In genomic region chr11:118291453-118291852, GRCh38 we compare ENCODE assay signal across 17 cellular contexts. TPM values are rescaled to one million over a fixed set of nuclear protein-coding genes. Genes with fewer than 3 reads are reported as not detected.
DNase-seq lines count a peak whose midpoint lies in the region; ATAC-seq and TF ChIP-seq lines count a peak whose summit lies in the region.
"Had no signal": no experiment of that assay in that cellular context is flagged by ENCODE, and none has a peak within 500 bp of the region (broad histone marks: within the 10 kb centered on the region; RNA-seq: fewer than 3 reads in every experiment).

No MANE protein-coding gene starts in this region.

- H3K9me3 Mint-ChIP-seq in Calu3 (ENCODE audit: low read depth, unreplicated experiment): no peaks in the 10 kb centered on the region

- CTCF ChIA-PET in Calu3 (lab: Charles Lee): interaction anchor here (0.9 to 2.1 kb wide), 4 partner anchors 27 to 96 kb away, joined by 3 to 20 read pairs (median 3); partner anchors contain the start of genes MPZL2 and MPZL3
- CTCF ChIA-PET in OCI-LY7 (lab: Charles Lee; ENCODE audit: unreplicated experiment): interaction anchor here (1.1 to 1.4 kb wide), 2 partner anchors 40 to 93 kb away, joined by 3 to 5 read pairs; partner anchors contain the start of gene MPZL3

- H3K79me2 ChIP-seq in OCI-LY7 (ENCODE audit: insufficient read depth, low read depth, low read length): no peaks in the 10 kb centered on the region
- no peaks in the 10 kb centered on the region for H3K79me2 ChIP-seq in Karpas-422 (ENCODE audit: low read length)
- no peaks in the 10 kb centered on the region for H3K79me2 ChIP-seq in osteoblast (ENCODE audit: insufficient read depth, low read length)

- H4K20me1 ChIP-seq in OCI-LY7 (ENCODE audit: insufficient read depth, low read length) (no peaks in the 10 kb centered on the region), Karpas-422 (ENCODE audit: insufficient read depth, low read depth, low read length) (no peaks in the 10 kb centered on the region), osteoblast (ENCODE audit: insufficient read depth, low read length) (no peaks in the 10 kb centered on the region)

- peak overlapping the region; percentile 52; the same call in 1 of the 2 replicates for H2AFZ ChIP-seq in OCI-LY7 (ENCODE audit: low read length)
- no peak overlapping the region for H2AFZ ChIP-seq in Karpas-422 (ENCODE audit: low read length)
- H2AFZ ChIP-seq in osteoblast (ENCODE audit: low read length): no peak overlapping the region

- ATAC-seq in mucosa of descending colon (peak; percentile 14), GM21529 (IDR thresholded peaks at IDR 0.05; ENCODE audit: unreplicated experiment) (no peak)

- DNase-seq in Calu3 (no peak), OCI-LY7 (ENCODE audit: low spot score) (no peak), epithelial cell of prostate (ENCODE audit: low read depth, low spot score) (peak; percentile 64), mucosa of descending colon (no peak), Karpas-422 (no peak), osteoblast (ENCODE audit: insufficient read length, low spot score, missing footprints) (no peak)
- DNase-seq: activated naive CD8-positive, alpha-beta T cell treated with anti-CD3 and anti-CD28 coated beads, Interleukin-2, amount 10 ng/mL, durations not matched to agents 7 days and 5 days; DND-41; left ventricle myocardium superior; NCI-H1092 treated with DMSO at 0.1 percent for 48 hours; NCI-H2171 treated with DMSO at 0.1 percent for 48 hours had no signal

- H3K9ac ChIP-seq in Karpas-422 (ENCODE audit: low read length): no peak overlapping the region

- H3K36me3 Mint-ChIP-seq in Calu3 (ENCODE audit: insufficient read depth, unreplicated experiment): no peaks in the 10 kb centered on the region
- H3K36me3 Mint-ChIP-seq: brain; CD8-positive, alpha-beta memory T cell had no signal

- intact Hi-C loops in Calu3 (cut with micrococcal nuclease; ENCODE audit: unreplicated experiment): loop anchor here (1.0 to 10.0 kb wide), 4 partner anchors 27 to 193 kb away; partner anchors contain the start of gene MPZL2
- intact Hi-C loops in OCI-LY7 (cut with micrococcal nuclease; ENCODE audit: unreplicated experiment): no loop called here
- intact Hi-C loops in mucosa of descending colon (cut with DNase I, micrococcal nuclease): loop anchor here in 1 of 2 donors (5.0 kb wide), 1 partner anchor 94 kb away; no protein-coding TSS in a partner anchor

- H3K9me2 ChIP-seq in OCI-LY7 (ENCODE audit: insufficient read depth, low read length) (no peaks in the 10 kb centered on the region), Karpas-422 (replicated peaks; ENCODE audit: insufficient read depth, low read length) (no peaks in the 10 kb centered on the region)

- H3K27me3 ChIP-seq in Karpas-422 (ENCODE audit: low read length) (no peaks in the 10 kb centered on the region), osteoblast (ENCODE audit: insufficient read depth, low read length) (peaks cover 11% of the 10 kb centered on the region)

- H3K4me3 Mint-ChIP-seq in Calu3 (ENCODE audit: low read depth, unreplicated experiment): peak overlapping the region; percentile 44
- H3K4me3 Mint-ChIP-seq: activated naive CD8-positive, alpha-beta T cell treated with anti-CD3 and anti-CD28 coated beads, Interleukin-2, amount 10 ng/mL, durations not matched to agents 7 days and 5 days; activated T-helper 1 cell treated with anti-CD3 and anti-CD28 coated beads, Interleukin-12 subunit alpha, Interleukin-12 subunit beta, Interleukin-2, Interleukin-4 antibody, amounts not matched to agents 30 ng/mL and 10 ng/mL and 1 ng/mL, durations not matched to agents 14 hours and 24 hours and 36 hours; brain; CD8-positive, alpha-beta memory T cell had no signal

- H3K36me3 ChIP-seq in OCI-LY7 (ENCODE audit: insufficient read depth, low read length): no peaks in the 10 kb centered on the region
- H3K36me3 ChIP-seq in mucosa of descending colon (ENCODE audit: low read depth): no peaks in the 10 kb centered on the region
- H3K36me3 ChIP-seq in Karpas-422 (ENCODE audit: insufficient read depth, low read length): no peaks in the 10 kb centered on the region
- no peaks in the 10 kb centered on the region for H3K36me3 ChIP-seq in osteoblast (ENCODE audit: insufficient read depth, low read length)

- H3K27me3 Mint-ChIP-seq in Calu3 (ENCODE audit: unreplicated experiment): no peaks in the 10 kb centered on the region
- H3K27me3 Mint-ChIP-seq: CD8-positive, alpha-beta memory T cell had no signal

- POLR2A ChIA-PET in OCI-LY7 (lab: Charles Lee): interaction anchor here (0.6 kb wide), 1 partner anchor 60 kb away, joined by 3 read pairs; no protein-coding TSS in a partner anchor

- peak overlapping the region; percentile 30 for H3K27ac Mint-ChIP-seq in Calu3 (ENCODE audit: unreplicated experiment)
- H3K27ac Mint-ChIP-seq: brain had no signal

- TF ChIP-seq CTCF in Calu3 (IDR thresholded peaks at IDR 0.05; ENCODE audit: unreplicated experiment) (peak; percentile 7), OCI-LY7 (conservative IDR thresholded peaks at IDR 0.05; ENCODE audit: low read length) (no peak), mucosa of descending colon (IDR thresholded peaks at IDR 0.05) (no peak), osteoblast (IDR thresholded peaks at IDR 0.05; ENCODE audit: extremely low read depth, low read depth, low read length) (no peak)

- H3K4me1 Mint-ChIP-seq in Calu3 (ENCODE audit: low read depth, unreplicated experiment): peaks cover 38% of the 10 kb centered on the region
- H3K4me1 Mint-ChIP-seq: brain had no signal

- H3K4me1 ChIP-seq in OCI-LY7 (ENCODE audit: insufficient read depth, low read length, poor library complexity, severe bottlenecking) (peaks cover 6% of the 10 kb centered on the region), mucosa of descending colon (ENCODE audit: low read depth) (peaks cover 6% of the 10 kb centered on the region), Karpas-422 (ENCODE audit: low read length) (peaks cover 14% of the 10 kb centered on the region), osteoblast (ENCODE audit: insufficient read depth, low read length) (peaks cover 7% of the 10 kb centered on the region)

- no peak overlapping the region for H3K4me3 ChIP-seq in OCI-LY7 (ENCODE audit: low read depth, low read length, poor library complexity, severe bottlenecking)
- H3K4me3 ChIP-seq in mucosa of descending colon: no peak overlapping the region
- H3K4me3 ChIP-seq in Karpas-422 (ENCODE audit: low read length): no peak overlapping the region
- no peak overlapping the region for H3K4me3 ChIP-seq in osteoblast (ENCODE audit: insufficient read depth, low read length)
- H3K4me3 ChIP-seq: coronary artery had no signal

- no TSS peak for BruUV-seq in Calu3 (replicated peaks; lab: Mats Ljungman, UMichigan)
- no TSS peak for BruUV-seq in OCI-LY7 (replicated peaks; lab: Mats Ljungman, UMichigan)

- H3K27ac ChIP-seq in OCI-LY7 (ENCODE audit: low read depth, low read length, poor library complexity, severe bottlenecking) (no peak overlapping the region), epithelial cell of prostate (peak overlapping the region; percentile 67), Karpas-422 (ENCODE audit: low read length) (no peak overlapping the region), osteoblast (ENCODE audit: low read depth, low read length) (no peak overlapping the region)
- H3K27ac ChIP-seq: coronary artery had no signal

- H3K9me3 ChIP-seq in OCI-LY7 (ENCODE audit: low read length) (0 out of 2 replicates have a peak, but pooled peaks cover 3% of the 10 kb centered on the region), mucosa of descending colon (no peaks in the 10 kb centered on the region), Karpas-422 (ENCODE audit: low read length) (no peaks in the 10 kb centered on the region), osteoblast (ENCODE audit: low read depth, low read length) (no peaks in the 10 kb centered on the region)

- no peak overlapping the region for H3K4me2 ChIP-seq in OCI-LY7 (ENCODE audit: low read length)
- no peak overlapping the region for H3K4me2 ChIP-seq in Karpas-422 (ENCODE audit: low read depth, low read length, poor library complexity, severe bottlenecking)
- H3K4me2 ChIP-seq in osteoblast (ENCODE audit: insufficient read depth, low read length): no peak overlapping the region

RNA-seq across cellular contexts. Expression of gene CD3E, which starts 13.1 kb away (rescaled TPM):
- not detected in 2 replicates for total RNA-seq in Calu3 (2022)
- not detected in 2 replicates for total RNA-seq in OCI-LY7 (2014; rRNA removed; shearing (Covaris generic))
- 1.7 and 2.0 TPM in 2 replicates for total RNA-seq in OCI-LY7 (2022)
- 1 to 10 TPM; 6.3 to 9.7 (median 9.7) TPM for total RNA-seq in mucosa of descending colon
- 0.32 and 1.3 TPM in 2 replicates for total RNA-seq in Karpas-422 (2014; rRNA removed; shearing (Covaris generic); ENCODE audit: low replicate concordance)
- total RNA-seq in osteoblast: not detected in 2 replicates
- total RNA-seq: RPMI7951 had no signal

RNA-seq across cellular contexts. Expression of gene MPZL2, which starts 27.4 kb away (rescaled TPM):
- total RNA-seq in Calu3 (2022): 69.6 and 81.7 TPM in 2 replicates
- not detected in 2 replicates for total RNA-seq in OCI-LY7 (2014; rRNA removed; shearing (Covaris generic))
- not detected in 2 replicates for total RNA-seq in OCI-LY7 (2022)
- total RNA-seq in mucosa of descending colon: 10 to 100 TPM; 34.4 to 83.1 (median 72.4) TPM
- not detected in 2 replicates for total RNA-seq in Karpas-422 (2014; rRNA removed; shearing (Covaris generic); ENCODE audit: low replicate concordance)
- total RNA-seq in osteoblast: not detected in 2 replicates

RNA-seq across cellular contexts. Expression of gene MPZL3, which starts 39.3 kb away (rescaled TPM):
- total RNA-seq in Calu3 (2022): 5.9 and 6.9 TPM in 2 replicates
- 1.9 and 2.2 TPM in 2 replicates for total RNA-seq in OCI-LY7 (2014; rRNA removed; shearing (Covaris generic))
- total RNA-seq in OCI-LY7 (2022): 5.8 and 6.9 TPM in 2 replicates
- total RNA-seq in mucosa of descending colon: 10 to 100 TPM in 1 of 3 donors, 1 to 10 TPM in 2; 4.9 to 19.6 (median 9.0) TPM
- total RNA-seq in Karpas-422 (2014; rRNA removed; shearing (Covaris generic); ENCODE audit: low replicate concordance): 2.7 and 7.0 TPM in 2 replicates
- total RNA-seq in osteoblast: 1.5 and 1.8 TPM in 2 replicates

RNA-seq across cellular contexts. Expression of gene CD3D, which starts 51.1 kb away (rescaled TPM):
- total RNA-seq in Calu3 (2022): not detected in 2 replicates
- not detected in 2 replicates for total RNA-seq in OCI-LY7 (2014; rRNA removed; shearing (Covaris generic))
- not detected in 2 replicates for total RNA-seq in OCI-LY7 (2022)
- 1 to 10 TPM; 4.9 to 8.1 (median 7.7) TPM for total RNA-seq in mucosa of descending colon
- 3.7 and 5.7 TPM in 2 replicates for total RNA-seq in Karpas-422 (2014; rRNA removed; shearing (Covaris generic); ENCODE audit: low replicate concordance)
- total RNA-seq in osteoblast: not detected in 2 replicates
- total RNA-seq: RPMI7951 had no signal

RNA-seq across cellular contexts. Expression of gene CD3G, which starts 52.7 kb away (rescaled TPM):
- total RNA-seq in Calu3 (2022): not detected in 2 replicates
- total RNA-seq in OCI-LY7 (2014; rRNA removed; shearing (Covaris generic)): not detected in 2 replicates
- total RNA-seq in OCI-LY7 (2022): not detected in 2 replicates
- 1 to 10 TPM; 2.8 to 5.1 (median 4.2) TPM for total RNA-seq in mucosa of descending colon
- 88.1 and 158 TPM in 2 replicates for total RNA-seq in Karpas-422 (2014; rRNA removed; shearing (Covaris generic); ENCODE audit: low replicate concordance)
- not detected in 2 replicates for total RNA-seq in osteoblast
- total RNA-seq: RPMI7951 had no signal

Comparison
In these comparisons a context has a peak if more than half of its experiments do, and no peak if none do; other contexts are left out.
1. RNA of gene MPZL2, which starts 27.4 kb away (total RNA-seq): 34.4 to 83.1 TPM in mucosa of descending colon and 69.6 to 81.7 TPM in Calu3; not detected in OCI-LY7, not detected in Karpas-422 and not detected in osteoblast; every median in the first group is over 10 times any median in the second.